In genomic region chr17:76241205-76241539, GRCh38 we compare ENCODE assay signal across 8 cellular contexts. TPM values are rescaled to one million over a fixed set of nuclear protein-coding genes. Genes with fewer than 3 reads are reported as not detected.
A peak's percentile ranks its signal among the peaks of the same experiment; 100 is the strongest.
DNase-seq lines count a peak whose midpoint lies in the region; FAIRE-seq and TF ChIP-seq lines count a peak whose summit lies in the region.

No MANE protein-coding gene starts in this region.

- H3K27ac ChIP-seq in CD4-positive, alpha-beta memory T cell (ENCODE audit: low read depth, low read length): peak overlapping the region; percentile 49
- H3K27ac ChIP-seq in SJCRH30: peak overlapping the region; percentile 28

- POLR2A ChIA-PET in CD4-positive, alpha-beta memory T cell (lab: Charles Lee; ENCODE audit: partially characterized antibody): interaction anchor here (0.6 to 19.8 kb wide), 13 partner anchors 9 to 120 kb away, joined by 3 to 620 read pairs (median 5); partner anchors contain the start of gene UBALD2

- peak overlapping the region; percentile 87 to 98 (median 92) for H3K4me3 Mint-ChIP-seq in CD4-positive, alpha-beta memory T cell
- peak overlapping the region; percentile 79 for H3K4me3 Mint-ChIP-seq in osteocyte (ENCODE audit: unreplicated experiment)

- no peaks in the 10 kb centered on the region for H3K27me3 Mint-ChIP-seq in CD4-positive, alpha-beta memory T cell
- H3K27me3 Mint-ChIP-seq in osteocyte (ENCODE audit: unreplicated experiment): peaks cover 59% of the 10 kb centered on the region

- DNase-seq in CD4-positive, alpha-beta memory T cell: no peak
- no peak for DNase-seq in SJCRH30
- DNase-seq in fibroblast of the aortic adventitia (ENCODE audit: low read depth): no peak
- no peak for DNase-seq in osteocyte (ENCODE audit: extremely low spot score, unreplicated experiment)
- no peak for DNase-seq in frontal cortex (ENCODE audit: low spot score in 2 of 2)
- no peak for DNase-seq in COR-L47 (lab: John Stamatoyannopoulos, UW)
- DNase-seq in OCI-M1 (lab: John Stamatoyannopoulos, UW): no peak
- no peak for DNase-seq in DMS79 (lab: John Stamatoyannopoulos, UW)

- H3K4me1 Mint-ChIP-seq in CD4-positive, alpha-beta memory T cell: peaks cover 22 to 77% (median 51%) of the 10 kb centered on the region in 4 donors
- peaks cover 7% of the 10 kb centered on the region for H3K4me1 Mint-ChIP-seq in osteocyte (ENCODE audit: unreplicated experiment)

- H3K36me3 Mint-ChIP-seq in CD4-positive, alpha-beta memory T cell: peaks cover 3% of the 10 kb centered on the region in 2 donors
- H3K36me3 Mint-ChIP-seq in osteocyte (ENCODE audit: unreplicated experiment): no peaks in the 10 kb centered on the region

- TF ChIP-seq CTCF in fibroblast of the aortic adventitia (IDR thresholded peaks at IDR 0.05; ENCODE audit: insufficient read depth, low read length): no peak
- no peak for TF ChIP-seq CTCF in osteocyte (IDR thresholded peaks at IDR 0.05)

- H3K4me3 ChIP-seq in CD4-positive, alpha-beta memory T cell (ENCODE audit: low read length in 2 of 2): peak overlapping the region; percentile 70 to 71
- H3K4me3 ChIP-seq in SJCRH30 (peak overlapping the region; percentile 65), fibroblast of the aortic adventitia (ENCODE audit: low read depth, low read length) (peak overlapping the region; percentile 59)

- H3K9me3 Mint-ChIP-seq in CD4-positive, alpha-beta memory T cell: peaks cover 0 to 4% (median 0%) of the 10 kb centered on the region in 8 donors
- no peaks in the 10 kb centered on the region for H3K9me3 Mint-ChIP-seq in osteocyte (ENCODE audit: unreplicated experiment)

- CTCF ChIA-PET in CD4-positive, alpha-beta memory T cell (lab: Charles Lee; ENCODE audit: partially characterized antibody): interaction anchor here (0.8 to 1.8 kb wide), 7 partner anchors 22 to 117 kb away, joined by 3 to 5 read pairs (median 3); no protein-coding TSS in a partner anchor

- H3K27ac Mint-ChIP-seq in CD4-positive, alpha-beta memory T cell: peak overlapping the region; percentile 86 to 96 (median 93)
- no peak overlapping the region for H3K27ac Mint-ChIP-seq in osteocyte (ENCODE audit: unreplicated experiment)

- intact Hi-C loops in CD4-positive, alpha-beta memory T cell (cut with micrococcal nuclease): no loop called here

- H3K9me3 ChIP-seq in CD4-positive, alpha-beta memory T cell (ENCODE audit: control insufficient read depth in 1 of 2, low read length in 2 of 2): no peaks in the 10 kb centered on the region
- 0 out of 2 replicates have a peak, but pooled peaks cover 3% of the 10 kb centered on the region for H3K9me3 ChIP-seq in SJCRH30 (replicated peaks)

- FAIRE-seq in frontal cortex (lab: Jason Lieb, UNC): no peak

- no peaks in the 10 kb centered on the region for H3K36me3 ChIP-seq in CD4-positive, alpha-beta memory T cell (ENCODE audit: insufficient read depth, low read length)
- no peaks in the 10 kb centered on the region for H3K36me3 ChIP-seq in SJCRH30

- H3K4me1 ChIP-seq in CD4-positive, alpha-beta memory T cell (ENCODE audit: insufficient read depth, low read length): peaks cover 55% of the 10 kb centered on the region
- H3K4me1 ChIP-seq in SJCRH30: peaks cover 14% of the 10 kb centered on the region

- H3K27me3 ChIP-seq in CD4-positive, alpha-beta memory T cell (ENCODE audit: insufficient read depth, low read length): no peaks in the 10 kb centered on the region
- H3K27me3 ChIP-seq in SJCRH30: peaks cover 2% of the 10 kb centered on the region; the same call in 1 of the 2 replicates

RNA-seq across cellular contexts. Expression of gene RNF157, which starts 0.9 kb away (rescaled TPM):
- total RNA-seq in CD4-positive, alpha-beta memory T cell: 10 to 100 TPM; 19.5 to 22.5 TPM
- polyA plus RNA-seq in CD4-positive, alpha-beta memory T cell: 10 to 100 TPM in 1 of 2 donors, 1 to 10 TPM in 1; 4.0 to 20.5 TPM
- total RNA-seq in SJCRH30 (2014; rRNA removed; shearing (Covaris generic)): 3.3 and 3.5 TPM in 2 replicates
- total RNA-seq in fibroblast of the aortic adventitia (ENCODE audit: low replicate concordance): 0.08 and 0.18 TPM in 2 replicates
- total RNA-seq in osteocyte: 0.73 and 0.99 TPM in 2 replicates
- total RNA-seq in frontal cortex: 18.3 TPM

RNA-seq across cellular contexts. Expression of gene UBALD2, which starts 24.0 kb away (rescaled TPM):
- total RNA-seq in CD4-positive, alpha-beta memory T cell: 100 to 1,000 TPM; 101 to 103 TPM
- polyA plus RNA-seq in CD4-positive, alpha-beta memory T cell: 10 to 100 TPM in 1 of 2 donors, 1 to 10 TPM in 1; 6.2 to 11.1 TPM
- 40.7 and 41.9 TPM in 2 replicates for total RNA-seq in SJCRH30 (2014; rRNA removed; shearing (Covaris generic))
- total RNA-seq in fibroblast of the aortic adventitia (ENCODE audit: low replicate concordance) (1.9 and 3.7 TPM in 2 replicates), osteocyte (30.1 and 32.2 TPM in 2 replicates), frontal cortex (3.3 TPM)
